Comparison of ENCODE assay signal across 28 cellular contexts in genomic region chrX:32010157-32010656, GRCh38.
"Had no signal": no experiment of that assay in that cellular context is flagged by ENCODE, and none has a peak within 500 bp of the region (broad histone marks: within the 10 kb centered on the region; RNA-seq: fewer than 3 reads in every experiment).

No MANE protein-coding gene starts in this region.

- H3K9me3 ChIP-seq: ascending aorta, body of pancreas, breast epithelium, Peyer's patch, SJSA1, SK-N-SH had no signal

- DNase-seq: activated CD4-positive, alpha-beta T cell treated with anti-CD3 and anti-CD28 coated beads, Interleukin-2, amount 10 ng/mL, durations not matched to agents 24 days and 14 days; activated CD4-positive, alpha-beta T cell treated with anti-CD3 and anti-CD28 coated beads, Interleukin-2, amount 50 U/mL, for 48 hours; activated CD8-positive, alpha-beta T cell treated with anti-CD3 and anti-CD28 coated beads, Interleukin-2, amount 10 ng/mL, durations not matched to agents 7 days and 5 days; activated gamma-delta T cell; activated naive CD4-positive, alpha-beta T cell treated with Interleukin-2 at 50 U/mL for 16 hours; activated naive CD8-positive, alpha-beta T cell treated with anti-CD3 and anti-CD28 coated beads, Interleukin-2, amount 10 ng/mL, durations not matched to agents 7 days and 5 days; activated T-cell treated with anti-CD3 and anti-CD28 coated beads, Interleukin-2, amount 50 U/mL, for 24 hours; amygdala; body of pancreas; caudate nucleus; NCI-H1048; NCI-H1105 treated with DMSO at 0.1 percent for 48 hours; NCI-H1436; NCI-H1694 treated with DMSO at 0.1 percent for 48 hours; NCI-H2029; NCI-H510A; NCI-H526; NCI-H748 treated with DMSO at 0.1 percent for 48 hours; NK-92 treated with Interleukin-12 subunit alpha and Interleukin-12 subunit beta, amount 100 ng/mL, for 24 hours; PC-3; Peyer's patch; RPMI8226; SHP77 treated with DMSO at 0.1 percent for 48 hours; SK-N-SH had no signal

- ATAC-seq: activated CD8-positive, alpha-beta T cell treated with anti-CD3 and anti-CD28 coated beads, Interleukin-2, amount 10 ng/mL, durations not matched to agents 7 days and 5 days; body of pancreas; PC-3 had no signal

- FAIRE-seq: TTC549 had no signal

- H3K4me2 ChIP-seq: SK-N-SH had no signal

- H3K27ac ChIP-seq: ascending aorta, body of pancreas, breast epithelium, Peyer's patch, SJSA1 had no signal

- H3K4me1 ChIP-seq: ascending aorta, body of pancreas, breast epithelium, Peyer's patch, SJSA1 had no signal

- H3K36me3 ChIP-seq: ascending aorta, breast epithelium, Peyer's patch, SJSA1 had no signal

- H3K27me3 ChIP-seq: ascending aorta, body of pancreas, Peyer's patch, SJSA1 had no signal

- H3K4me3 ChIP-seq: ascending aorta, body of pancreas, breast epithelium, Peyer's patch, SJSA1 had no signal
